ENCODE assay signal across 1 cellular context in the genomic region with DNA sequence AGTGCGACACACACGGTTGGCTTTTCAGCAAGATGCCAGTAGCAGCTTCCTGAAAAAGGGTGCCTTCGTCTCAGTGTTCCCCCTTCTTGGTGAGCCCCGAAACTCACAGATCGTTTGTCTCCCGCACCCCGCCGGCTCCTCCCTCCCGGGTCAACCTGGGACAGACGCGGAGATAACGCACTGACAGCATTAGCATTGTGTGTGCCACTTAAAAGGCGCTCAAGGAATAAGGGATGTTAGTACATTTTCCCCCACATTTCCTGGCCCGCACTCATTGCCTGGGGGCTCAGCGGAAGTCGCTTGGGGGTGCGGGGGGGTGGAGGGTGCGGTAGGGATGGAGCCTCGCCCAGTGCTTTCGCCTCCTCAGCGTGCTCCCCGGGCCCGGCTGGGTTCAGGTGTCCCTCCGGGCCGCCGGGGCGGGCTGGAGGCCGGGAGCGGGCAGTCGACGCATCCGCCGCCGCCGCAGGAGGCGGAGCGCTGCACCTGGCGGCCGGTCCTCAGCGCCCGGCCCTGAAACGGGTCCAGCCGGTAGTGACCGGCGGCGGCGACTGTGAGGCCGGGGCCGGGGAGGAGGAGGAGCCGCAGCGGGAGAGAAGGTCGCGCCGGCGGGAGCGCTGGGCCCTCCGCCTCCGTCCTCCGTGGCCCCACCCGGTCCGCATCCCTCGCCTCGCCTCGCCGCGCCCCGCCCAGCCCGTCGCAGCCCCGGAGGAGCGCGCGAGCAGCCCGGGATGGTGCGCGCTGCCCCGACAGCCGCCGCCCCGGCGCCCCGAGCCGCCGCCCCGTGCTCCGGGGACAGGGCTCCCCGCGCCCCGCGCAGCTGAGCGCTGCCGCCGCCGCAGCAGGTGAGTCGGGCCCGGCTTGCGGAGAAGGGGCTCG.
TF ChIP-seq lines count a peak whose summit lies in the region.

A gene (plus strand): TSS at position 694 of the 876 bp plus-strand sequence. CDS start 27,675 bp downstream, outside the sequence.

TF ChIP-seq in K562, 482 proteins besides CTCF, POLR2A, EP300 and RAD21 (continued from another document):
- TF ChIP-seq, protein P1, sequence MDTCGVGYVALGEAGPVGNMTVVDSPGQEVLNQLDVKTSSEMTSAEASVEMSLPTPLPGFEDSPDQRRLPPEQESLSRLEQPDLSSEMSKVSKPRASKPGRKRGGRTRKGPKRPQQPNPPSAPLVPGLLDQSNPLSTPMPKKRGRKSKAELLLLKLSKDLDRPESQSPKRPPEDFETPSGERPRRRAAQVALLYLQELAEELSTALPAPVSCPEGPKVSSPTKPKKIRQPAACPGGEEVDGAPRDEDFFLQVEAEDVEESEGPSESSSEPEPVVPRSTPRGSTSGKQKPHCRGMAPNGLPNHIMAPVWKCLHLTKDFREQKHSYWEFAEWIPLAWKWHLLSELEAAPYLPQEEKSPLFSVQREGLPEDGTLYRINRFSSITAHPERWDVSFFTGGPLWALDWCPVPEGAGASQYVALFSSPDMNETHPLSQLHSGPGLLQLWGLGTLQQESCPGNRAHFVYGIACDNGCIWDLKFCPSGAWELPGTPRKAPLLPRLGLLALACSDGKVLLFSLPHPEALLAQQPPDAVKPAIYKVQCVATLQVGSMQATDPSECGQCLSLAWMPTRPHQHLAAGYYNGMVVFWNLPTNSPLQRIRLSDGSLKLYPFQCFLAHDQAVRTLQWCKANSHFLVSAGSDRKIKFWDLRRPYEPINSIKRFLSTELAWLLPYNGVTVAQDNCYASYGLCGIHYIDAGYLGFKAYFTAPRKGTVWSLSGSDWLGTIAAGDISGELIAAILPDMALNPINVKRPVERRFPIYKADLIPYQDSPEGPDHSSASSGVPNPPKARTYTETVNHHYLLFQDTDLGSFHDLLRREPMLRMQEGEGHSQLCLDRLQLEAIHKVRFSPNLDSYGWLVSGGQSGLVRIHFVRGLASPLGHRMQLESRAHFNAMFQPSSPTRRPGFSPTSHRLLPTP (IDR thresholded peaks at IDR 0.05; ENCODE audit: borderline replicate concordance, extremely low read depth, insufficient read length), result no peak
- no peak for TF ChIP-seq SP1 (CRISPR knock-in tag; IDR thresholded peaks at IDR 0.05)
- TF ChIP-seq SIN3B (IDR thresholded peaks at IDR 0.05; ENCODE audit: low read depth), result peak; percentile 33; the same call in 1 of the 2 replicates
- peak; percentile 50; the same call in 1 of the 2 replicates for TF ChIP-seq PHF8 (IDR thresholded peaks at IDR 0.05; ENCODE audit: borderline replicate concordance, low read length)
- peak; percentile 63 for TF ChIP-seq POLR2G (IDR thresholded peaks at IDR 0.05; ENCODE audit: low read depth, low read length)
- no peak for TF ChIP-seq ZNF121 (CRISPR knock-in tag; conservative IDR thresholded peaks at IDR 0.05)
- no peak for TF ChIP-seq ERF (CRISPR knock-in tag; IDR thresholded peaks at IDR 0.05)
- peak; percentile 44; the same call in 1 of the 2 replicates for TF ChIP-seq GABPB1 (CRISPR knock-in tag; IDR thresholded peaks at IDR 0.05)
- TF ChIP-seq BMI1 (IDR thresholded peaks at IDR 0.05; ENCODE audit: low read length), result no peak
- peak; percentile 52 for TF ChIP-seq RB1 (IDR thresholded peaks at IDR 0.05; ENCODE audit: low read depth)
- TF ChIP-seq NR2C2 (CRISPR knock-in tag; IDR thresholded peaks at IDR 0.05), result no peak
- 0 out of 2 replicates have a peak, but pooled peaks have one; percentile 34 for TF ChIP-seq NR2C2 (tag; IDR thresholded peaks at IDR 0.05)
- TF ChIP-seq, protein P2, sequence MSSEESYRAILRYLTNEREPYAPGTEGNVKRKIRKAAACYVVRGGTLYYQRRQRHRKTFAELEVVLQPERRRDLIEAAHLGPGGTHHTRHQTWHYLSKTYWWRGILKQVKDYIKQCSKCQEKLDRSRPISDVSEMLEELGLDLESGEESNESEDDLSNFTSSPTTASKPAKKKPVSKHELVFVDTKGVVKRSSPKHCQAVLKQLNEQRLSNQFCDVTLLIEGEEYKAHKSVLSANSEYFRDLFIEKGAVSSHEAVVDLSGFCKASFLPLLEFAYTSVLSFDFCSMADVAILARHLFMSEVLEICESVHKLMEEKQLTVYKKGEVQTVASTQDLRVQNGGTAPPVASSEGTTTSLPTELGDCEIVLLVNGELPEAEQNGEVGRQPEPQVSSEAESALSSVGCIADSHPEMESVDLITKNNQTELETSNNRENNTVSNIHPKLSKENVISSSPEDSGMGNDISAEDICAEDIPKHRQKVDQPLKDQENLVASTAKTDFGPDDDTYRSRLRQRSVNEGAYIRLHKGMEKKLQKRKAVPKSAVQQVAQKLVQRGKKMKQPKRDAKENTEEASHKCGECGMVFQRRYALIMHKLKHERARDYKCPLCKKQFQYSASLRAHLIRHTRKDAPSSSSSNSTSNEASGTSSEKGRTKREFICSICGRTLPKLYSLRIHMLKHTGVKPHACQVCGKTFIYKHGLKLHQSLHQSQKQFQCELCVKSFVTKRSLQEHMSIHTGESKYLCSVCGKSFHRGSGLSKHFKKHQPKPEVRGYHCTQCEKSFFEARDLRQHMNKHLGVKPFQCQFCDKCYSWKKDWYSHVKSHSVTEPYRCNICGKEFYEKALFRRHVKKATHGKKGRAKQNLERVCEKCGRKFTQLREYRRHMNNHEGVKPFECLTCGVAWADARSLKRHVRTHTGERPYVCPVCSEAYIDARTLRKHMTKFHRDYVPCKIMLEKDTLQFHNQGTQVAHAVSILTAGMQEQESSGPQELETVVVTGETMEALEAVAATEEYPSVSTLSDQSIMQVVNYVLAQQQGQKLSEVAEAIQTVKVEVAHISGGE (CRISPR knock-in tag; IDR thresholded peaks at IDR 0.05), result 0 out of 6 replicates have a peak, but pooled peaks of 1 of the 3 experiments have one; percentile 19
- TF ChIP-seq IFI16 (CRISPR knock-in tag; IDR thresholded peaks at IDR 0.05), result no peak
- TF ChIP-seq TAF1 (IDR thresholded peaks at IDR 0.05; ENCODE audit: control insufficient read depth, extremely low read depth, insufficient read depth, low read length, severe bottlenecking), result peak; percentile 30
- no peak for TF ChIP-seq GABPB2 (CRISPR knock-in tag; conservative IDR thresholded peaks at IDR 0.05)
- TF ChIP-seq, protein P3, sequence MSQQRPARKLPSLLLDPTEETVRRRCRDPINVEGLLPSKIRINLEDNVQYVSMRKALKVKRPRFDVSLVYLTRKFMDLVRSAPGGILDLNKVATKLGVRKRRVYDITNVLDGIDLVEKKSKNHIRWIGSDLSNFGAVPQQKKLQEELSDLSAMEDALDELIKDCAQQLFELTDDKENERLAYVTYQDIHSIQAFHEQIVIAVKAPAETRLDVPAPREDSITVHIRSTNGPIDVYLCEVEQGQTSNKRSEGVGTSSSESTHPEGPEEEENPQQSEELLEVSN (IDR thresholded peaks at IDR 0.05; ENCODE audit: borderline replicate concordance in 1 of 2, extremely low read depth in 1 of 2, insufficient read depth in 1 of 2, insufficient read length in 1 of 2, low read depth in 1 of 2, low read length in 1 of 2, poor library complexity in 1 of 2, severe bottlenecking in 1 of 2), result peak in 1 of 2 experiments; percentile 39
- TF ChIP-seq ZNF586 (CRISPR knock-in tag; conservative IDR thresholded peaks at IDR 0.05), result no peak
- TF ChIP-seq RBFOX2 (IDR thresholded peaks at IDR 0.05; ENCODE audit: low read depth, low read length), result peak; percentile 52
- 0 out of 2 replicates have a peak, but pooled peaks have one; percentile 36 for TF ChIP-seq ZEB2 (IDR thresholded peaks at IDR 0.05)
- TF ChIP-seq, protein P4, sequence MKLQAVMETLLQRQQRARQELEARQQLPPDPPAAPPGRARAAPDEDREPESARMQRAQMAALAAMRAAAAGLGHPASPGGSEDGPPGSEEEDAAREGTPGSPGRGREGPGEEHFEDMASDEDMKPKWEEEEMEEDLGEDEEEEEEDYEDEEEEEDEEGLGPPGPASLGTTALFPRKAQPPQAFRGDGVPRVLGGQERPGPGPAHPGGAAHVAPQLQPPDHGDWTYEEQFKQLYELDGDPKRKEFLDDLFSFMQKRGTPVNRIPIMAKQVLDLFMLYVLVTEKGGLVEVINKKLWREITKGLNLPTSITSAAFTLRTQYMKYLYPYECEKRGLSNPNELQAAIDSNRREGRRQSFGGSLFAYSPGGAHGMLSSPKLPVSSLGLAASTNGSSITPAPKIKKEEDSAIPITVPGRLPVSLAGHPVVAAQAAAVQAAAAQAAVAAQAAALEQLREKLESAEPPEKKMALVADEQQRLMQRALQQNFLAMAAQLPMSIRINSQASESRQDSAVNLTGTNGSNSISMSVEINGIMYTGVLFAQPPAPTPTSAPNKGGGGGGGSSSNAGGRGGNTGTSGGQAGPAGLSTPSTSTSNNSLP (IDR thresholded peaks at IDR 0.05; ENCODE audit: borderline replicate concordance, low read depth, low read length), result no peak
- TF ChIP-seq CCAR2 (IDR thresholded peaks at IDR 0.05; ENCODE audit: low read depth, low read length), result no peak
- no peak for TF ChIP-seq HSF4 (CRISPR knock-in tag; IDR thresholded peaks at IDR 0.05; ENCODE audit: borderline replicate concordance)
- TF ChIP-seq, protein P5, sequence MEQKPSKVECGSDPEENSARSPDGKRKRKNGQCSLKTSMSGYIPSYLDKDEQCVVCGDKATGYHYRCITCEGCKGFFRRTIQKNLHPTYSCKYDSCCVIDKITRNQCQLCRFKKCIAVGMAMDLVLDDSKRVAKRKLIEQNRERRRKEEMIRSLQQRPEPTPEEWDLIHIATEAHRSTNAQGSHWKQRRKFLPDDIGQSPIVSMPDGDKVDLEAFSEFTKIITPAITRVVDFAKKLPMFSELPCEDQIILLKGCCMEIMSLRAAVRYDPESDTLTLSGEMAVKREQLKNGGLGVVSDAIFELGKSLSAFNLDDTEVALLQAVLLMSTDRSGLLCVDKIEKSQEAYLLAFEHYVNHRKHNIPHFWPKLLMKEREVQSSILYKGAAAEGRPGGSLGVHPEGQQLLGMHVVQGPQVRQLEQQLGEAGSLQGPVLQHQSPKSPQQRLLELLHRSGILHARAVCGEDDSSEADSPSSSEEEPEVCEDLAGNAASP (IDR thresholded peaks at IDR 0.05), result peak; percentile 76
- TF ChIP-seq CTBP1 (IDR thresholded peaks at IDR 0.05; ENCODE audit: borderline replicate concordance), result peak; percentile 90
- TF ChIP-seq, protein P6, sequence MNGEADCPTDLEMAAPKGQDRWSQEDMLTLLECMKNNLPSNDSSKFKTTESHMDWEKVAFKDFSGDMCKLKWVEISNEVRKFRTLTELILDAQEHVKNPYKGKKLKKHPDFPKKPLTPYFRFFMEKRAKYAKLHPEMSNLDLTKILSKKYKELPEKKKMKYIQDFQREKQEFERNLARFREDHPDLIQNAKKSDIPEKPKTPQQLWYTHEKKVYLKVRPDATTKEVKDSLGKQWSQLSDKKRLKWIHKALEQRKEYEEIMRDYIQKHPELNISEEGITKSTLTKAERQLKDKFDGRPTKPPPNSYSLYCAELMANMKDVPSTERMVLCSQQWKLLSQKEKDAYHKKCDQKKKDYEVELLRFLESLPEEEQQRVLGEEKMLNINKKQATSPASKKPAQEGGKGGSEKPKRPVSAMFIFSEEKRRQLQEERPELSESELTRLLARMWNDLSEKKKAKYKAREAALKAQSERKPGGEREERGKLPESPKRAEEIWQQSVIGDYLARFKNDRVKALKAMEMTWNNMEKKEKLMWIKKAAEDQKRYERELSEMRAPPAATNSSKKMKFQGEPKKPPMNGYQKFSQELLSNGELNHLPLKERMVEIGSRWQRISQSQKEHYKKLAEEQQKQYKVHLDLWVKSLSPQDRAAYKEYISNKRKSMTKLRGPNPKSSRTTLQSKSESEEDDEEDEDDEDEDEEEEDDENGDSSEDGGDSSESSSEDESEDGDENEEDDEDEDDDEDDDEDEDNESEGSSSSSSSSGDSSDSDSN (IDR thresholded peaks at IDR 0.05; ENCODE audit: borderline replicate concordance in 1 of 2, low read depth in 2 of 2, low read length in 2 of 2), result peak in 1 of 2 experiments; percentile 90; a peak in 2 of 4 replicates
- TF ChIP-seq, protein P7, sequence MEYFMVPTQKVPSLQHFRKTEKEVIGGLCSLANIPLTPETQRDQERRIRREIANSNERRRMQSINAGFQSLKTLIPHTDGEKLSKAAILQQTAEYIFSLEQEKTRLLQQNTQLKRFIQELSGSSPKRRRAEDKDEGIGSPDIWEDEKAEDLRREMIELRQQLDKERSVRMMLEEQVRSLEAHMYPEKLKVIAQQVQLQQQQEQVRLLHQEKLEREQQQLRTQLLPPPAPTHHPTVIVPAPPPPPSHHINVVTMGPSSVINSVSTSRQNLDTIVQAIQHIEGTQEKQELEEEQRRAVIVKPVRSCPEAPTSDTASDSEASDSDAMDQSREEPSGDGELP (CRISPR knock-in tag; IDR thresholded peaks at IDR 0.05; ENCODE audit: borderline replicate concordance), result 0 out of 2 replicates have a peak, but pooled peaks have one; percentile 32
- TF ChIP-seq CXXC5 (CRISPR knock-in tag; IDR thresholded peaks at IDR 0.05), result peak; percentile 76
- peak; percentile 52 for TF ChIP-seq HNRNPLL (IDR thresholded peaks at IDR 0.05; ENCODE audit: low read depth, low read length, poor library complexity, severe bottlenecking)
